34 cellular contexts compared by ENCODE assay signal in the genomic region with DNA sequence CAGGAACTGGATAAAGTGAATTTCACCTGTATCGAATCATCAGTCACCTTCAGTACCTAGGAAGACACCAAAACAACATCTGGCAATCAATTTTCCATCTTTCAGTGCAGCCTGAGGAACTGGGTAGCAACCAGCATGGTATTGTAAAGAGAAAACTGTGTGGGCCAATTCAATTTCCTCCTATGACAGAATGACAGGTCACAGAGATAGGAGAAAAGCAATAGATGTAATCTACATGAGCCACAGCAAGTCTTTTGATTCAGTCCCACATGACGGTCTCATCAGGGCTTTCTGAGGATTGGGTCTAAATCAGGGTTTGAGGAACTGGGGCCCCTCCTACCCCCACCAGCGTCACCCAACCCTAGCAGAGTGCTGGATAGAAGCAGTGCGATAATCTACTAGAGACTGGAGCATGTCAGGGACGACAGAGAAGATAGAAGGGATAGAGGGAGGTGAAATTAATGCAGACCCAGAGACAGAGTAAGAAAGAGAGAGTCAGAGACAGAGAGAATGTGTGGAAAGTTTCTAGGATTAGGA.
"Had no signal": no experiment of that assay in that cellular context is flagged by ENCODE, and none has a peak within 500 bp of the region (broad histone marks: within the 10 kb centered on the region; RNA-seq: fewer than 3 reads in every experiment).

No MANE protein-coding gene starts in this region.

- H3K9me3 ChIP-seq: adrenal gland, body of pancreas, breast epithelium had no signal

- H3K36me3 ChIP-seq: adrenal gland, brain microvascular endothelial cell, breast epithelium had no signal

- H3K9me3 Mint-ChIP-seq: activated B cell treated with CpG ODN at 0.5 μM for 24 hours; activated CD4-positive, alpha-beta memory T cell treated with anti-CD3 and anti-CD28 coated beads for 36 hours; activated CD4-positive, alpha-beta T cell treated with anti-CD3 and anti-CD28 coated beads, Interleukin-2, amount 10 ng/mL, durations not matched to agents 24 days and 14 days; activated CD8-positive, alpha-beta T cell treated with anti-CD3 and anti-CD28 coated beads for 36 hours; activated naive CD4-positive, alpha-beta T cell treated with anti-CD3 and anti-CD28 coated beads for 36 hours; activated naive CD8-positive, alpha-beta T cell treated with anti-CD3 and anti-CD28 coated beads for 36 hours; activated T-cell treated with anti-CD3 and anti-CD28 coated beads, Interleukin-2, amount 50 U/mL, for 4 hours; activated T-helper 1 cell treated with anti-CD3 and anti-CD28 coated beads, Interleukin-12 subunit alpha, Interleukin-12 subunit beta, Interleukin-2, Interleukin-4 antibody, amounts not matched to agents 30 ng/mL and 10 ng/mL and 1 ng/mL, durations not matched to agents 14 hours and 24 hours and 36 hours; T-helper 1 cell treated with Interleukin-12 subunit alpha and Interleukin-12 subunit beta and Interleukin-4 antibody, amounts not matched to agents 30 μg/mL and 1 μg/mL, for 36 hours had no signal

- H3K4me1 Mint-ChIP-seq: activated B cell treated with CpG ODN at 0.5 μM for 24 hours; activated CD4-positive, alpha-beta T cell treated with anti-CD3 and anti-CD28 coated beads, Interleukin-2, amount 10 ng/mL, durations not matched to agents 24 days and 14 days; activated naive CD8-positive, alpha-beta T cell treated with anti-CD3 and anti-CD28 coated beads for 36 hours; activated T-helper 17 cell treated with anti-CD3 and anti-CD28 coated beads, Interleukin-2, amount 50 U/mL, for 72 hours had no signal

- H3K27me3 ChIP-seq: adrenal gland, body of pancreas, brain microvascular endothelial cell, breast epithelium had no signal

- H3K27ac ChIP-seq: adrenal gland, body of pancreas, brain microvascular endothelial cell, breast epithelium, VCaP had no signal

- H3K27me3 Mint-ChIP-seq: activated B cell treated with CpG ODN at 0.5 μM for 24 hours; activated CD4-positive, alpha-beta memory T cell treated with anti-CD3 and anti-CD28 coated beads for 36 hours; activated CD4-positive, alpha-beta T cell treated with anti-CD3 and anti-CD28 coated beads, Interleukin-2, amount 10 ng/mL, durations not matched to agents 24 days and 14 days; activated CD8-positive, alpha-beta T cell treated with anti-CD3 and anti-CD28 coated beads for 36 hours; activated T-helper 17 cell treated with anti-CD3 and anti-CD28 coated beads, Interleukin-2, amount 50 U/mL, for 72 hours had no signal

- ATAC-seq: activated CD8-positive, alpha-beta T cell treated with anti-CD3 and anti-CD28 coated beads for 36 hours; activated naive CD4-positive, alpha-beta T cell treated with anti-CD3 and anti-CD28 coated beads, Interleukin-2, amount 50 U/mL, for 72 hours; activated T-cell treated with anti-CD3 and anti-CD28 coated beads, Interleukin-2, amount 50 U/mL, for 4 hours; activated T-cell treated with anti-CD3 and anti-CD28 coated beads, Interleukin-2, amount 50 U/mL, for 72 hours; activated T-helper 17 cell treated with anti-CD3 and anti-CD28 coated beads, Interleukin-2, amount 50 U/mL, for 72 hours; body of pancreas had no signal

- H3K4me3 Mint-ChIP-seq: activated B cell treated with CpG ODN at 0.5 μM for 24 hours; activated CD4-positive, alpha-beta memory T cell treated with anti-CD3 and anti-CD28 coated beads for 36 hours; activated CD4-positive, alpha-beta T cell treated with anti-CD3 and anti-CD28 coated beads, Interleukin-2, amount 10 ng/mL, durations not matched to agents 24 days and 14 days; activated CD8-positive, alpha-beta T cell treated with anti-CD3 and anti-CD28 coated beads for 36 hours; activated naive CD4-positive, alpha-beta T cell treated with anti-CD3 and anti-CD28 coated beads for 36 hours; activated naive CD8-positive, alpha-beta T cell treated with anti-CD3 and anti-CD28 coated beads for 36 hours; activated T-cell treated with anti-CD3 and anti-CD28 coated beads, Interleukin-2, amount 50 U/mL, for 4 hours; activated T-cell treated with anti-CD3 and anti-CD28 coated beads, Interleukin-2, amount 50 U/mL, for 72 hours; activated T-helper 1 cell treated with anti-CD3 and anti-CD28 coated beads, Interleukin-12 subunit alpha, Interleukin-12 subunit beta, Interleukin-2, Interleukin-4 antibody, amounts not matched to agents 30 ng/mL and 10 ng/mL and 1 ng/mL, durations not matched to agents 14 hours and 24 hours and 36 hours; activated T-helper 17 cell treated with anti-CD3 and anti-CD28 coated beads, Interleukin-2, amount 50 U/mL, for 72 hours; T-helper 1 cell treated with Interleukin-12 subunit alpha and Interleukin-12 subunit beta and Interleukin-4 antibody, amounts not matched to agents 30 μg/mL and 1 μg/mL, for 36 hours; T-helper 2 cell treated with Interferon-gamma antibody and Interleukin-4, amounts not matched to agents 5 μg/mL and 100 μg/mL, for 36 hours had no signal

- DNase-seq: activated B cell treated with CpG ODN at 0.5 μM for 24 hours; activated CD4-positive, alpha-beta memory T cell treated with anti-CD3 and anti-CD28 coated beads for 36 hours; activated CD4-positive, alpha-beta T cell treated with anti-CD3 and anti-CD28 coated beads for 4 hours; activated CD4-positive, alpha-beta T cell treated with anti-CD3 and anti-CD28 coated beads, Interleukin-2, amount 10 ng/mL, durations not matched to agents 24 days and 14 days; activated CD4-positive, alpha-beta T cell treated with anti-CD3 and anti-CD28 coated beads, Interleukin-2, amount 50 U/mL, for 1 hour; activated CD4-positive, alpha-beta T cell treated with anti-CD3 and anti-CD28 coated beads, Interleukin-2, amount 50 U/mL, for 4 hours; activated CD4-positive, CD25-positive, alpha-beta regulatory T cell treated with anti-CD3 and anti-CD28 coated beads, Interleukin-2, amount 50 U/mL, for 72 hours; activated CD8-positive, alpha-beta memory T cell treated with anti-CD3 and anti-CD28 coated beads, Interleukin-2, amount 50 U/mL, for 4 hours; activated CD8-positive, alpha-beta T cell treated with anti-CD3 and anti-CD28 coated beads for 36 hours; activated effector memory CD4-positive, alpha-beta T cell treated with anti-CD3 and anti-CD28 coated beads, Interleukin-2, amount 50 U/mL, for 16 hours; activated gamma-delta T cell treated with Interleukin-2 at 50 U/mL for 16 hours; activated naive CD4-positive, alpha-beta T cell; activated naive CD4-positive, alpha-beta T cell treated with anti-CD3 and anti-CD28 coated beads for 36 hours; activated naive CD4-positive, alpha-beta T cell treated with anti-CD3 and anti-CD28 coated beads, Interleukin-2, amount 50 U/mL, for 16 hours; activated naive CD8-positive, alpha-beta T cell treated with anti-CD3 and anti-CD28 coated beads for 36 hours; activated T-cell treated with anti-CD3 and anti-CD28 coated beads for 4 hours; activated T-cell treated with anti-CD3 and anti-CD28 coated beads, Interleukin-2, amount 50 U/mL, for 1 hour; activated T-cell treated with anti-CD3 and anti-CD28 coated beads, Interleukin-2, amount 50 U/mL, for 4 hours; activated T-cell treated with anti-CD3 and anti-CD28 coated beads, Interleukin-2, amount 50 U/mL, for 72 hours; amniotic stem cell; aorta; body of pancreas; brain microvascular endothelial cell; central memory CD4-positive, alpha-beta T cell; T-helper 2 cell; T-helper 9 cell had no signal

- H3K27ac Mint-ChIP-seq: activated B cell treated with CpG ODN at 0.5 μM for 24 hours; activated CD4-positive, alpha-beta memory T cell treated with anti-CD3 and anti-CD28 coated beads for 36 hours; activated CD4-positive, alpha-beta T cell treated with anti-CD3 and anti-CD28 coated beads, Interleukin-2, amount 10 ng/mL, durations not matched to agents 24 days and 14 days; activated CD8-positive, alpha-beta T cell treated with anti-CD3 and anti-CD28 coated beads for 36 hours; activated naive CD4-positive, alpha-beta T cell treated with anti-CD3 and anti-CD28 coated beads for 36 hours; activated naive CD4-positive, alpha-beta T cell treated with anti-CD3 and anti-CD28 coated beads, Interleukin-2, amount 50 U/mL, for 72 hours; activated naive CD8-positive, alpha-beta T cell treated with anti-CD3 and anti-CD28 coated beads for 36 hours; activated T-cell treated with anti-CD3 and anti-CD28 coated beads, Interleukin-2, amount 50 U/mL, for 72 hours; activated T-helper 1 cell treated with anti-CD3 and anti-CD28 coated beads, Interleukin-12 subunit alpha, Interleukin-12 subunit beta, Interleukin-2, Interleukin-4 antibody, amounts not matched to agents 30 ng/mL and 10 ng/mL and 1 ng/mL, durations not matched to agents 14 hours and 24 hours and 36 hours; activated T-helper 17 cell treated with anti-CD3 and anti-CD28 coated beads, Interleukin-2, amount 50 U/mL, for 72 hours; T-helper 1 cell treated with Interleukin-12 subunit alpha and Interleukin-12 subunit beta and Interleukin-4 antibody, amounts not matched to agents 30 μg/mL and 1 μg/mL, for 36 hours; T-helper 2 cell treated with Interferon-gamma antibody and Interleukin-4, amounts not matched to agents 5 μg/mL and 100 μg/mL, for 36 hours had no signal

- H3K4me3 ChIP-seq: adrenal gland, body of pancreas, breast epithelium had no signal

- H3K4me1 ChIP-seq: adrenal gland, body of pancreas, breast epithelium had no signal

- H3K36me3 Mint-ChIP-seq: activated CD4-positive, alpha-beta memory T cell treated with anti-CD3 and anti-CD28 coated beads for 36 hours; activated naive CD4-positive, alpha-beta T cell treated with anti-CD3 and anti-CD28 coated beads, Interleukin-2, amount 50 U/mL, for 72 hours; activated naive CD8-positive, alpha-beta T cell treated with anti-CD3 and anti-CD28 coated beads for 36 hours had no signal
